In genomic region chr14:106061877-106062500, GRCh38 we compare ENCODE assay signal across 8 cellular contexts.
DNase-seq lines count a peak whose midpoint lies in the region; ATAC-seq and TF ChIP-seq lines count a peak whose summit lies in the region.
"Not testable (repeated sequence)": the region's sequence is repeated elsewhere in the genome, so short reads cannot be mapped to it uniquely, and the experiment has no call there.

No MANE protein-coding gene starts in this region.

- 44 to 46% methylated on average over 12 of the region's 12 CpGs for WGBS in heart right ventricle, 2 donors

- H3K4me1 ChIP-seq in DND-41 (ENCODE audit: insufficient read depth, low read length) (peaks cover 85% of the 10 kb centered on the region), OCI-LY3 (ENCODE audit: low read length) (peaks cover 18% of the 10 kb centered on the region)
- H3K4me1 ChIP-seq in heart right ventricle: not testable (repeated sequence)

- not testable (repeated sequence) for H3K36me3 ChIP-seq in DND-41 (ENCODE audit: insufficient read depth, low read length); KOPT-K1 (ENCODE audit: insufficient read depth, low read length); OCI-LY3 (replicated peaks; ENCODE audit: low read depth, low read length); heart right ventricle

- H3K4me2 ChIP-seq in DND-41 (ENCODE audit: insufficient read depth, low read length) (peak overlapping the region; percentile 60), OCI-LY3 (ENCODE audit: low read length) (peak overlapping the region; percentile 71)

- intact Hi-C loops in activated T-helper 2 cell treated with anti-CD3 and anti-CD28 coated beads, Interferon-gamma antibody, Interleukin-2, Interleukin-4, amounts not matched to agents 10 μg/mL and 5 μg/mL and 100 μg/mL, durations not matched to agents 14 hours and 24 hours and 36 hours (cut with micrococcal nuclease); heart right ventricle (cut with DNase I): not testable (repeated sequence)

- not testable (repeated sequence) for H4K20me1 ChIP-seq in DND-41 (ENCODE audit: insufficient read depth, low read length); OCI-LY3 (ENCODE audit: insufficient read depth, low read length)

- H3K27me3 ChIP-seq in DND-41 (ENCODE audit: insufficient read depth, low read length, poor library complexity): not testable (repeated sequence)
- H3K27me3 ChIP-seq in OCI-LY3 (ENCODE audit: low read depth, low read length) (peaks cover 43% of the 10 kb centered on the region), heart right ventricle (peaks cover 0 to 79% (median 36%) of the 10 kb centered on the region in 7 donors)

- not testable (repeated sequence) for H3K9me3 Mint-ChIP-seq in activated T-helper 2 cell treated with anti-CD3 and anti-CD28 coated beads, Interferon-gamma antibody, Interleukin-2, Interleukin-4, amounts not matched to agents 10 μg/mL and 5 μg/mL and 100 μg/mL, durations not matched to agents 14 hours and 24 hours and 36 hours

- peaks cover 14% of the 10 kb centered on the region for H3K4me1 Mint-ChIP-seq in activated T-helper 2 cell treated with anti-CD3 and anti-CD28 coated beads, Interferon-gamma antibody, Interleukin-2, Interleukin-4, amounts not matched to agents 10 μg/mL and 5 μg/mL and 100 μg/mL, durations not matched to agents 14 hours and 24 hours and 36 hours (ENCODE audit: low read depth)

- not testable (repeated sequence) for H3K9me3 ChIP-seq in DND-41 (ENCODE audit: insufficient read depth, low read length, severe bottlenecking); KOPT-K1 (ENCODE audit: insufficient read depth, low read length, poor library complexity, severe bottlenecking); OCI-LY3 (ENCODE audit: insufficient read depth, low read length); heart right ventricle

- DNase-seq in DND-41 (peak; percentile 97), heart right ventricle (peak in 1 of 2 donors; percentile 21)
- DNase-seq in activated CD4-positive, alpha-beta T cell treated with anti-CD3 and anti-CD28 coated beads for 24 hours (ENCODE audit: low read depth in 2 of 2): peak; percentile 70 to 73
- DNase-seq in activated T-helper 2 cell treated with anti-CD3 and anti-CD28 coated beads, Interferon-gamma antibody, Interleukin-2, Interleukin-4, amounts not matched to agents 10 μg/mL and 5 μg/mL and 100 μg/mL, durations not matched to agents 14 hours and 24 hours and 36 hours (ENCODE audit: low spot score): peak; percentile 51
- DNase-seq in stimulated activated CD4-positive, alpha-beta T cell treated with anti-CD3 and anti-CD28 coated beads, Interleukin-15, amount 100 ng/mL, for 48 hours (ENCODE audit: low read depth in 2 of 2): peak; percentile 62 to 75
- peak; percentile 64 to 88 (median 82) for DNase-seq in stimulated activated naive CD4-positive, alpha-beta T cell (lab: John Stamatoyannopoulos, UW)

- not testable (repeated sequence) for H3K4me3 Mint-ChIP-seq in activated T-helper 2 cell treated with anti-CD3 and anti-CD28 coated beads, Interferon-gamma antibody, Interleukin-2, Interleukin-4, amounts not matched to agents 10 μg/mL and 5 μg/mL and 100 μg/mL, durations not matched to agents 14 hours and 24 hours and 36 hours (ENCODE audit: low read depth)

- H3K27me3 Mint-ChIP-seq in activated T-helper 2 cell treated with anti-CD3 and anti-CD28 coated beads, Interferon-gamma antibody, Interleukin-2, Interleukin-4, amounts not matched to agents 10 μg/mL and 5 μg/mL and 100 μg/mL, durations not matched to agents 14 hours and 24 hours and 36 hours (ENCODE audit: low read depth): peaks cover 36% of the 10 kb centered on the region

- peak overlapping the region; percentile 73 for H3K9ac ChIP-seq in DND-41 (ENCODE audit: low read depth, low read length)
- not testable (repeated sequence) for H3K9ac ChIP-seq in OCI-LY3 (ENCODE audit: low read length)

- not testable (repeated sequence) for H3K79me2 ChIP-seq in DND-41 (ENCODE audit: insufficient read depth, low read length); OCI-LY3 (ENCODE audit: low read length)

- H3K36me3 Mint-ChIP-seq in activated T-helper 2 cell treated with anti-CD3 and anti-CD28 coated beads, Interferon-gamma antibody, Interleukin-2, Interleukin-4, amounts not matched to agents 10 μg/mL and 5 μg/mL and 100 μg/mL, durations not matched to agents 14 hours and 24 hours and 36 hours (ENCODE audit: low read depth): not testable (repeated sequence)

- H2AFZ ChIP-seq in DND-41 (ENCODE audit: low read depth, low read length); OCI-LY3 (ENCODE audit: low read depth, low read length): not testable (repeated sequence)

- H3K27ac Mint-ChIP-seq in activated T-helper 2 cell treated with anti-CD3 and anti-CD28 coated beads, Interferon-gamma antibody, Interleukin-2, Interleukin-4, amounts not matched to agents 10 μg/mL and 5 μg/mL and 100 μg/mL, durations not matched to agents 14 hours and 24 hours and 36 hours: not testable (repeated sequence)

- peak; percentile 59 for TF ChIP-seq CTCF in DND-41 (IDR thresholded peaks at IDR 0.05; ENCODE audit: borderline replicate concordance, extremely low read depth, low read length, poor library complexity, severe bottlenecking)
- TF ChIP-seq CTCF in OCI-LY3 (IDR thresholded peaks at IDR 0.05; ENCODE audit: low read depth, low read length): peak; percentile 23
- peak in 5 of 9 donors; percentile 13 to 39 (median 34) for TF ChIP-seq CTCF in heart right ventricle (IDR thresholded peaks at IDR 0.05)

- peak overlapping the region; percentile 95 for H3K27ac ChIP-seq in DND-41 (ENCODE audit: low read length)
- H3K27ac ChIP-seq in KOPT-K1 (ENCODE audit: low read depth, low read length, poor library complexity, severe bottlenecking): peak overlapping the region; percentile 75
- not testable (repeated sequence) for H3K27ac ChIP-seq in OCI-LY3 (ENCODE audit: low read length); heart right ventricle

- H3K4me3 ChIP-seq in DND-41 (ENCODE audit: low read depth in 1 of 2, low read length in 2 of 2) (peak overlapping the region in 1 of 2 experiments; percentile 43; a peak in 2 of 4 replicates), OCI-LY3 (ENCODE audit: low read length) (peak overlapping the region; percentile 21; the same call in 1 of the 2 replicates)
- H3K4me3 ChIP-seq in heart right ventricle: not testable (repeated sequence)

- peak; percentile 81 for ATAC-seq in DND-41 (ENCODE audit: insufficient read depth, low read depth)
- not testable (repeated sequence) for ATAC-seq in heart right ventricle
